1 cellular context compared by ENCODE assay signal in genomic region chr2:27217173-27218121, GRCh38.
TF ChIP-seq lines count a peak whose summit lies in the region.

CAD (plus strand) TSS chr2:27217369; CDS start chr2:27217552, 183 bp downstream.

TF ChIP-seq in HepG2, 621 proteins besides CTCF, POLR2A, EP300 and RAD21 (continued from another document and continues in another):
- peak; percentile 84; the same call in 1 of the 2 replicates for TF ChIP-seq BRF2 (CRISPR knock-in tag; IDR thresholded peaks at IDR 0.05)
- TF ChIP-seq ETV5 (CRISPR knock-in tag; IDR thresholded peaks at IDR 0.05; ENCODE audit: borderline replicate concordance), result peak; percentile 15; the same call in 1 of the 2 replicates
- TF ChIP-seq ZC3H4 (CRISPR knock-in tag; IDR thresholded peaks at IDR 0.05; ENCODE audit: borderline replicate concordance), result no peak; the same call in 1 of the 2 replicates
- peak; percentile 35; the same call in 1 of the 2 replicates for TF ChIP-seq ARID5B (CRISPR knock-in tag; IDR thresholded peaks at IDR 0.05)
- no peak for TF ChIP-seq RNF219 (CRISPR knock-in tag; IDR thresholded peaks at IDR 0.05)
- peak; percentile 84 for TF ChIP-seq MXD4 (CRISPR knock-in tag; IDR thresholded peaks at IDR 0.05)
- TF ChIP-seq NFKBIZ (CRISPR knock-in tag; IDR thresholded peaks at IDR 0.05), result no peak
- TF ChIP-seq ZNF678 (CRISPR knock-in tag; IDR thresholded peaks at IDR 0.05), result no peak
- no peak for TF ChIP-seq HDAC6 (IDR thresholded peaks at IDR 0.05; ENCODE audit: low read depth, low read length)
- no peak for TF ChIP-seq GLMP (CRISPR knock-in tag; IDR thresholded peaks at IDR 0.05; ENCODE audit: borderline replicate concordance)
- no peak for TF ChIP-seq CENPBD1 (CRISPR knock-in tag; IDR thresholded peaks at IDR 0.05; ENCODE audit: borderline replicate concordance, low read depth)
- TF ChIP-seq ZNF552 (CRISPR knock-in tag; IDR thresholded peaks at IDR 0.05; ENCODE audit: borderline replicate concordance), result peak; percentile 48; the same call in 1 of the 2 replicates
- no peak for TF ChIP-seq ZKSCAN5 (CRISPR knock-in tag; IDR thresholded peaks at IDR 0.05)
- TF ChIP-seq ZNF704 (CRISPR knock-in tag; IDR thresholded peaks at IDR 0.05; ENCODE audit: borderline replicate concordance), result 0 out of 2 replicates have a peak, but pooled peaks have one; percentile 57
- TF ChIP-seq AKNA (CRISPR knock-in tag; IDR thresholded peaks at IDR 0.05; ENCODE audit: borderline replicate concordance), result no peak
- TF ChIP-seq ZNF775 (CRISPR knock-in tag; IDR thresholded peaks at IDR 0.05; ENCODE audit: borderline replicate concordance), result no peak
- 0 out of 2 replicates have a peak, but pooled peaks have one; percentile 56 for TF ChIP-seq ZNF30 (CRISPR knock-in tag; IDR thresholded peaks at IDR 0.05)
- 0 out of 2 replicates have a peak, but pooled peaks have one; percentile 27 for TF ChIP-seq MIXL1 (CRISPR knock-in tag; IDR thresholded peaks at IDR 0.05)
- TF ChIP-seq KAT8 (CRISPR knock-in tag; IDR thresholded peaks at IDR 0.05), result peak; percentile 48; the same call in 1 of the 2 replicates
- TF ChIP-seq TMF1 (CRISPR knock-in tag; IDR thresholded peaks at IDR 0.05; ENCODE audit: low read depth), result peak; percentile 72; the same call in 1 of the 2 replicates
- TF ChIP-seq ZNF33A (CRISPR knock-in tag; IDR thresholded peaks at IDR 0.05; ENCODE audit: borderline replicate concordance), result no peak
- no peak for TF ChIP-seq KLF12 (CRISPR knock-in tag; IDR thresholded peaks at IDR 0.05; ENCODE audit: borderline replicate concordance)
- no peak for TF ChIP-seq TFAP4 (IDR thresholded peaks at IDR 0.05; ENCODE audit: borderline replicate concordance, low read depth)
- no peak for TF ChIP-seq PCBP2 (optimal IDR thresholded peaks at IDR 0.05; ENCODE audit: low read depth, low read length, poor library complexity, severe bottlenecking)
- TF ChIP-seq HINFP (CRISPR knock-in tag; IDR thresholded peaks at IDR 0.05; ENCODE audit: low read depth), result no peak; the same call in 1 of the 2 replicates
- TF ChIP-seq ARNTL (CRISPR knock-in tag; IDR thresholded peaks at IDR 0.05), result peak; percentile 73
- peak; percentile 86; the same call in 1 of the 2 replicates for TF ChIP-seq DNMT1 (CRISPR knock-in tag; IDR thresholded peaks at IDR 0.05)
- no peak for TF ChIP-seq ZNF720 (CRISPR knock-in tag; IDR thresholded peaks at IDR 0.05)
- TF ChIP-seq ZNF878 (CRISPR knock-in tag; IDR thresholded peaks at IDR 0.05), result peak; percentile 50; the same call in 1 of the 2 replicates
- TF ChIP-seq ZNF710 (CRISPR knock-in tag; IDR thresholded peaks at IDR 0.05; ENCODE audit: borderline replicate concordance), result no peak
- TF ChIP-seq MYPOP (CRISPR knock-in tag; IDR thresholded peaks at IDR 0.05), result 0 out of 2 replicates have a peak, but pooled peaks have one; percentile 41
- TF ChIP-seq ZNF816 (CRISPR knock-in tag; IDR thresholded peaks at IDR 0.05; ENCODE audit: borderline replicate concordance), result no peak
- peak; percentile 78; the same call in 1 of the 2 replicates for TF ChIP-seq TGIF2 (CRISPR knock-in tag; IDR thresholded peaks at IDR 0.05)
- peak; percentile 52; the same call in 1 of the 2 replicates for TF ChIP-seq ZSCAN20 (CRISPR knock-in tag; IDR thresholded peaks at IDR 0.05; ENCODE audit: borderline replicate concordance)
- peak; percentile 28; the same call in 1 of the 2 replicates for TF ChIP-seq ZNF225 (CRISPR knock-in tag; IDR thresholded peaks at IDR 0.05)
- no peak for TF ChIP-seq YY1 (IDR thresholded peaks at IDR 0.05; ENCODE audit: insufficient read depth, insufficient replicate concordance, low read depth, low read length)
- no peak for TF ChIP-seq ZNF790 (CRISPR knock-in tag; IDR thresholded peaks at IDR 0.05; ENCODE audit: borderline replicate concordance)
